Comparison of ENCODE assay signal across 13 cellular contexts in the genomic region with DNA sequence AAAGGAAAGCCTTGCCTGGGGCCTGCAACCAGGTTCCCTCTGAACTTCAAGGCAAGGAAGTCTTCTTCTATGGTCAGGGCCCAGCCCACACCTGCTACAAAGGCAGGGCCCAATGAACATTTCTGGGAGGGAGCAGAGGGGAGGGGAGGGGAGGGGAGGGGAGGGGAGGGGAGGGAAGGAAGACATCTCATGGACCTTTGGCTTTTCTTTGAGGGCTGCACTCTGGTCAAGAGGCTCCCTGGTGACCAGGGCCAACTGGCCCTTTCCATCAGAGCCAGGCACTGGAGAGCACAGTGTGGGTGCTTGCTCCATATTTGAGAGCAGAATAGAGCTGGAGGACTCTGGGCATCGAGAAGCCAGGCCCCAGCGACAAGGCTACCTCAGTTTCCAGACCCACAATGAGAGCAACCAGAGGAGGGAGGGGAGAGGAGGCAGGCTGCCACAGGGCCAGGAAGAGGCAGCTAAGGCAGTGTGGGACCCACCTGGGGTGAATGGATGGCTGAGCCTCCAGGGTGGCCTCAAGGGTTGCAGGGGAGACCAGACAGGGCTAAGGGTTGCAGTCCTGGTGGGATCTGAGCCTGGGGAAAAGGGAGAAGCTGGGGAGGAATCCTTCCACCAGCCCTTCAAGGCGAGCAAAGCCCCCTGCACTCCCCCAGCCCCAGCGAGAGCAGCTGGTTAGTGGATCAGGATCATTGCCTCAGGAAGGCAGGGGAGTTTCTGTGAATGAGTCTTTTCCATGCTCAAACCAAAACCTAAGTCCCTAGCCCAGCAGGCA.
DNase-seq lines count a peak whose midpoint lies in the region; ATAC-seq and TF ChIP-seq lines count a peak whose summit lies in the region.
"Had no signal": no experiment of that assay in that cellular context is flagged by ENCODE, and none has a peak within 500 bp of the region (broad histone marks: within the 10 kb centered on the region; RNA-seq: fewer than 3 reads in every experiment).

No MANE protein-coding gene starts in this region.

- no peaks in the 10 kb centered on the region for H3K27me3 Mint-ChIP-seq in chondrocyte (ENCODE audit: low read depth)
- H3K27me3 Mint-ChIP-seq in mesothelial cell of epicardium (ENCODE audit: low read depth), result no peaks in the 10 kb centered on the region

- H3K4me1 Mint-ChIP-seq in chondrocyte (ENCODE audit: low read depth), result peaks cover 43% of the 10 kb centered on the region
- peaks cover 32% of the 10 kb centered on the region for H3K4me1 Mint-ChIP-seq in mesothelial cell of epicardium
- H3K4me1 Mint-ChIP-seq: activated B cell treated with CpG ODN at 0.5 μM for 24 hours; activated T-helper 17 cell treated with anti-CD3 and anti-CD28 coated beads, Interleukin-2, amount 50 U/mL, for 72 hours; B cell; naive B cell had no signal

- H3K36me3 Mint-ChIP-seq in chondrocyte (ENCODE audit: low read depth) (no peaks in the 10 kb centered on the region), mesothelial cell of epicardium (no peaks in the 10 kb centered on the region)
- H3K36me3 Mint-ChIP-seq: naive B cell had no signal

- CTCF ChIA-PET in A673 (lab: Charles Lee), result no interaction called here

- H3K36me3 ChIP-seq in A673 (ENCODE audit: insufficient read depth, low read length, poor library complexity, severe bottlenecking), result no peaks in the 10 kb centered on the region
- no peaks in the 10 kb centered on the region for H3K36me3 ChIP-seq in HUES48 (ENCODE audit: control insufficient read depth, insufficient read depth, low read length)

- ATAC-seq in HG03025 (IDR thresholded peaks at IDR 0.05; ENCODE audit: low FRiP score, unreplicated experiment), result no peak
- ATAC-seq: activated T-helper 17 cell treated with anti-CD3 and anti-CD28 coated beads, Interleukin-2, amount 50 U/mL, for 72 hours had no signal

- peaks cover 30% of the 10 kb centered on the region for H3K4me1 ChIP-seq in A673 (ENCODE audit: insufficient read depth, low read length, poor library complexity, severe bottlenecking)
- peaks cover 26% of the 10 kb centered on the region for H3K4me1 ChIP-seq in HUES48 (ENCODE audit: control insufficient read depth, insufficient read depth, low read length)

- intact Hi-C loops in A673 (cut with micrococcal nuclease; ENCODE audit: unreplicated experiment), result no loop called here

- no peaks in the 10 kb centered on the region for H3K9me3 Mint-ChIP-seq in chondrocyte (ENCODE audit: low read depth)
- no peaks in the 10 kb centered on the region for H3K9me3 Mint-ChIP-seq in mesothelial cell of epicardium
- H3K9me3 Mint-ChIP-seq: activated B cell treated with CpG ODN at 0.5 μM for 24 hours; activated T-helper 17 cell treated with anti-CD3 and anti-CD28 coated beads, Interleukin-2, amount 50 U/mL, for 72 hours; naive B cell had no signal

- H3K27me3 ChIP-seq in A673 (replicated peaks; ENCODE audit: insufficient read depth, low read depth, low read length, poor library complexity) (no peaks in the 10 kb centered on the region), HUES48 (ENCODE audit: control insufficient read depth, insufficient read depth, low read length) (no peaks in the 10 kb centered on the region)

- H3K4me3 ChIP-seq in A673 (ENCODE audit: low read depth, low read length, poor library complexity, severe bottlenecking) (no peak overlapping the region), HUES48 (ENCODE audit: low read depth, low read length) (no peak overlapping the region)

- no TSS peak for BruUV-seq in A673 (replicated peaks; lab: Mats Ljungman, UMichigan)

- TF ChIP-seq CTCF in A673 (conservative IDR thresholded peaks at IDR 0.05; ENCODE audit: low read depth, low read length), result no peak
- no peak for TF ChIP-seq CTCF in chondrocyte (IDR thresholded peaks at IDR 0.05)
- TF ChIP-seq CTCF in mesothelial cell of epicardium (IDR thresholded peaks at IDR 0.05; ENCODE audit: unreplicated experiment), result no peak

- H3K27ac ChIP-seq in A673 (ENCODE audit: low read depth, low read length, poor library complexity, severe bottlenecking) (peak overlapping the region; percentile 87), HUES48 (ENCODE audit: low read depth, low read length) (peak overlapping the region; percentile 84)

- H3K9me3 ChIP-seq in A673 (ENCODE audit: low read depth, low read length, poor library complexity, severe bottlenecking) (no peaks in the 10 kb centered on the region), HUES48 (ENCODE audit: control insufficient read depth, insufficient read depth, low read length) (no peaks in the 10 kb centered on the region)

- POLR2A ChIA-PET in A673 (lab: Charles Lee; ENCODE audit: low non-redundant PET), result no interaction called here

- DNase-seq in A673 (ENCODE audit: low spot score) (no peak), chondrocyte (ENCODE audit: low spot score) (peak; percentile 46), mesothelial cell of epicardium (ENCODE audit: low spot score in 2 of 2, unreplicated experiment in 2 of 2) (no peak), NCI-H82 treated with DMSO at 0.1 percent for 48 hours (lab: John Stamatoyannopoulos, UW; ENCODE audit: unreplicated experiment) (no peak)
- no peak for DNase-seq in activated CD4-positive, CD25-positive, alpha-beta regulatory T cell (lab: John Stamatoyannopoulos, UW)
- DNase-seq in stimulated activated naive CD4-positive, alpha-beta T cell treated with Interleukin-2 at 50 U/mL for 16 hours (lab: John Stamatoyannopoulos, UW), result no peak
- DNase-seq: activated B cell treated with CpG ODN at 0.5 μM for 24 hours, naive B cell, NCI-H1105 treated with DMSO at 0.1 percent for 48 hours had no signal

- H3K4me3 Mint-ChIP-seq in chondrocyte (ENCODE audit: unreplicated experiment), result no peak overlapping the region
- no peak overlapping the region for H3K4me3 Mint-ChIP-seq in mesothelial cell of epicardium
- H3K4me3 Mint-ChIP-seq: activated B cell treated with CpG ODN at 0.5 μM for 24 hours; activated T-helper 17 cell treated with anti-CD3 and anti-CD28 coated beads, Interleukin-2, amount 50 U/mL, for 72 hours; B cell; naive B cell had no signal

- H3K27ac Mint-ChIP-seq in chondrocyte (ENCODE audit: unreplicated experiment), result peak overlapping the region; percentile 97
- peak overlapping the region; percentile 63 for H3K27ac Mint-ChIP-seq in mesothelial cell of epicardium
- H3K27ac Mint-ChIP-seq: activated B cell treated with CpG ODN at 0.5 μM for 24 hours; activated T-helper 17 cell treated with anti-CD3 and anti-CD28 coated beads, Interleukin-2, amount 50 U/mL, for 72 hours; B cell; naive B cell had no signal

- no peak overlapping the region for H3K9ac ChIP-seq in HUES48 (ENCODE audit: low read depth, low read length)
